In genomic region chr17:50693041-50693682, GRCh38 we compare ENCODE assay signal across 11 cellular contexts. TPM values are rescaled to one million over a fixed set of nuclear protein-coding genes. Genes with fewer than 3 reads are reported as not detected.
DNase-seq lines count a peak whose midpoint lies in the region; ATAC-seq and TF ChIP-seq lines count a peak whose summit lies in the region.
"Had no signal": no experiment of that assay in that cellular context is flagged by ENCODE, and none has a peak within 500 bp of the region (broad histone marks: within the 10 kb centered on the region; RNA-seq: fewer than 3 reads in every experiment).

No MANE protein-coding gene starts in this region.

- H3K4me3 ChIP-seq in lower lobe of right lung (no peak overlapping the region), upper lobe of right lung (no peak overlapping the region)
- H3K4me3 ChIP-seq: HAP-1, K562 had no signal

- H3K36me3 ChIP-seq in lower lobe of right lung: peaks cover 64% of the 10 kb centered on the region
- H3K36me3 ChIP-seq in upper lobe of right lung: peaks cover 61% of the 10 kb centered on the region

- intact Hi-C loops in lower lobe of right lung (cut with DNase I): loop anchor here (10.0 kb wide), 1 partner anchor 138 kb away; no protein-coding TSS in a partner anchor
- intact Hi-C loops in upper lobe of right lung (cut with DNase I): loop anchor here (5.0 kb wide), 1 partner anchor 131 kb away; the partner anchor contains the start of gene CACNA1G

- no peaks in the 10 kb centered on the region for H3K27me3 ChIP-seq in lower lobe of right lung (ENCODE audit: low read depth)
- no peaks in the 10 kb centered on the region for H3K27me3 ChIP-seq in upper lobe of right lung

- no peaks in the 10 kb centered on the region for H3K9me3 Mint-ChIP-seq in chondrocyte (ENCODE audit: low read depth)
- H3K9me3 Mint-ChIP-seq: activated naive CD8-positive, alpha-beta T cell treated with anti-CD3 and anti-CD28 coated beads, Interleukin-2, amount 50 U/mL, for 24 hours had no signal

- peaks cover 57% of the 10 kb centered on the region for H3K4me1 ChIP-seq in lower lobe of right lung
- peaks cover 30% of the 10 kb centered on the region for H3K4me1 ChIP-seq in upper lobe of right lung
- H3K4me1 ChIP-seq: HAP-1 had no signal

- TF ChIP-seq CTCF in chondrocyte (IDR thresholded peaks at IDR 0.05) (no peak), lower lobe of right lung (IDR thresholded peaks at IDR 0.05) (no peak), upper lobe of right lung (IDR thresholded peaks at IDR 0.05) (no peak)

- H3K36me3 Mint-ChIP-seq in chondrocyte (ENCODE audit: low read depth): peaks cover 15% of the 10 kb centered on the region

- H3K27ac ChIP-seq in lower lobe of right lung: peak overlapping the region; percentile 42
- peak overlapping the region; percentile 15 for H3K27ac ChIP-seq in upper lobe of right lung

- H3K9me3 ChIP-seq in lower lobe of right lung (no peaks in the 10 kb centered on the region), upper lobe of right lung (no peaks in the 10 kb centered on the region)
- H3K9me3 ChIP-seq: HAP-1 had no signal

- H3K27ac Mint-ChIP-seq in chondrocyte (ENCODE audit: unreplicated experiment): peak overlapping the region; percentile 83
- H3K27ac Mint-ChIP-seq: activated naive CD8-positive, alpha-beta T cell treated with anti-CD3 and anti-CD28 coated beads, Interleukin-2, amount 50 U/mL, for 24 hours had no signal

- no peaks in the 10 kb centered on the region for H3K27me3 Mint-ChIP-seq in chondrocyte (ENCODE audit: low read depth)
- H3K27me3 Mint-ChIP-seq: activated naive CD8-positive, alpha-beta T cell treated with anti-CD3 and anti-CD28 coated beads, Interleukin-2, amount 50 U/mL, for 24 hours had no signal

- H3K4me3 Mint-ChIP-seq in chondrocyte (ENCODE audit: unreplicated experiment): no peak overlapping the region
- H3K4me3 Mint-ChIP-seq: activated naive CD8-positive, alpha-beta T cell treated with anti-CD3 and anti-CD28 coated beads, Interleukin-2, amount 50 U/mL, for 24 hours had no signal

- peaks cover 34% of the 10 kb centered on the region for H3K4me1 Mint-ChIP-seq in chondrocyte (ENCODE audit: low read depth)
- H3K4me1 Mint-ChIP-seq: activated naive CD8-positive, alpha-beta T cell treated with anti-CD3 and anti-CD28 coated beads, Interleukin-2, amount 50 U/mL, for 24 hours had no signal

- ATAC-seq in lower lobe of right lung (peak; percentile 68 to 84), upper lobe of right lung (peak; percentile 64), HG03342 (IDR thresholded peaks at IDR 0.05; ENCODE audit: unreplicated experiment) (no peak)
- ATAC-seq: activated naive CD8-positive, alpha-beta T cell treated with anti-CD3 and anti-CD28 coated beads, Interleukin-2, amount 50 U/mL, for 24 hours; K562 had no signal

- DNase-seq in NCI-H526 treated with DMSO at 0.1 percent for 48 hours (lab: John Stamatoyannopoulos, UW) (peak; percentile 79), chondrocyte (ENCODE audit: low spot score) (no peak), lower lobe of right lung (no peak), upper lobe of right lung (peak; percentile 27), GOT3 (lab: John Stamatoyannopoulos, UW) (no peak), NCI-H1105 treated with DMSO at 0.1 percent for 48 hours (lab: John Stamatoyannopoulos, UW) (no peak)
- DNase-seq: activated naive CD8-positive, alpha-beta T cell treated with anti-CD3 and anti-CD28 coated beads, Interleukin-2, amount 50 U/mL, for 24 hours had no signal

RNA-seq across cellular contexts. Expression of gene ANKRD40, which starts 14.6 kb away (rescaled TPM):
- total RNA-seq in chondrocyte (34.6 to 39.4 TPM (median 36.1 TPM) in 3 replicates), lower lobe of right lung (49.5 TPM), upper lobe of right lung (57.7 TPM)

RNA-seq across cellular contexts. Expression of gene LUC7L3, which starts 26.2 kb away (rescaled TPM):
- total RNA-seq in chondrocyte: 71.5 to 99.0 TPM (median 73.9 TPM) in 3 replicates
- total RNA-seq in lower lobe of right lung: 106 TPM
- 105 TPM for total RNA-seq in upper lobe of right lung

RNA-seq across cellular contexts. Expression of gene ABCC3, which starts 58.5 kb away (rescaled TPM):
- 1.9 to 16.0 TPM (median 2.8 TPM) in 3 replicates for total RNA-seq in chondrocyte
- total RNA-seq in lower lobe of right lung: 41.7 TPM
- 65.4 TPM for total RNA-seq in upper lobe of right lung
- total RNA-seq: OCI-LY7 had no signal

Comparison
In these comparisons a context has a peak if more than half of its experiments do, and no peak if none do; other contexts are left out.
1. DNase-seq: peak in NCI-H526 treated with DMSO at 0.1 percent for 48 hours (single experiment) and upper lobe of right lung (single experiment); none in chondrocyte (single experiment), lower lobe of right lung (single experiment), GOT3 (single experiment) and NCI-H1105 treated with DMSO at 0.1 percent for 48 hours (single experiment).